1 cellular context compared by ENCODE assay signal in genomic region chr3:14413381-14414071, GRCh38.
TF ChIP-seq lines count a peak whose summit lies in the region.

No MANE protein-coding gene starts in this region.

TF ChIP-seq in H1, 55 proteins besides CTCF, POLR2A, EP300 and RAD21:
- peak; percentile 75; the same call in 1 of the 2 replicates for TF ChIP-seq RBBP5 (IDR thresholded peaks at IDR 0.05; ENCODE audit: borderline replicate concordance, low read depth, low read length)
- TF ChIP-seq CHD2 (IDR thresholded peaks at IDR 0.05; ENCODE audit: low read length): no peak
- peak; percentile 45; the same call in 1 of the 2 replicates for TF ChIP-seq USF2 (IDR thresholded peaks at IDR 0.05; ENCODE audit: low read length)
